21 cellular contexts compared by ENCODE assay signal in the genomic region with DNA sequence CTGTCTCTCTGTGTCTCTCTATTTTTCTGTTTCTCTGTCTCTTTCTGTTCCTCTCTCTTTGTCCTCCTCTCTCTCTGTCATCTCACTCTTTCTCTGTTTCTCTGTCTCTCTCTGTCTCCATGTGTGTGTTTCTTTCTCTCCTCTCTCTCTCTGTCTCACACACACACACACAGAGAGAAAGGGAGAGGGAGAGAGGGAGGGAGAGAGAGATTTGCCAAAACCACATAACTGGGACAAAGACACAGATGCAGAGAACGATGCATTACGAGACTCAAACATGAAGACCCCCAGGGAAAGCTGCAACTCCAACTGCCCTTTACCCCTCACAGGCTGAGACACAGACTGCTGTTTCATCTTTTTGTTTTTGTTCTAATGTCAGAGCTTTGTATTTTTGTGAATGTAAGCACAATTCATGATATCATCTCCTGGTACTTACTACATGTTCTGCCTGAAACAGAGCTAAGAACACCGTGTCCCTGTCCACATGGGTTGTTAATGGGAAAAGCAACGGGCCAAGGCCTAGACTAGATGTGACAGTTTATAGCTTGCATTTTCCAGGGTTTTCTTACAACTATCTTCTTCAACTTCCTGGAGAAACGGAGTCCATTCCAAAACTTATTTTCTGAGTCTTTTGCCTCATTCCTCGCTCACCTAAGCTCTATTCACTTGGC.
A peak's percentile ranks its signal among the peaks of the same experiment; 100 is the strongest.
DNase-seq lines count a peak whose midpoint lies in the region; ATAC-seq and TF ChIP-seq lines count a peak whose summit lies in the region.
"Had no signal": no experiment of that assay in that cellular context is flagged by ENCODE, and none has a peak within 500 bp of the region (broad histone marks: within the 10 kb centered on the region; RNA-seq: fewer than 3 reads in every experiment).

No MANE protein-coding gene starts in this region.

- no peaks in the 10 kb centered on the region for H3K36me3 Mint-ChIP-seq in nephron progenitor cell (ENCODE audit: low read depth)
- H3K36me3 Mint-ChIP-seq in naive thymus-derived CD8-positive, alpha-beta T cell, result peaks cover 0 to 5% (median 0%) of the 10 kb centered on the region in 3 donors
- H3K36me3 Mint-ChIP-seq: activated naive CD8-positive, alpha-beta T cell; CD4-positive, CD25-positive, alpha-beta regulatory T cell; naive B cell had no signal

- TF ChIP-seq CTCF in HEK293 (tag by site-specific recombination; IDR thresholded peaks at IDR 0.05), result no peak
- TF ChIP-seq CTCF in esophagus squamous epithelium (IDR thresholded peaks at IDR 0.05), result no peak
- TF ChIP-seq CTCF in nephron progenitor cell (IDR thresholded peaks at IDR 0.05), result no peak

- H3K4me1 Mint-ChIP-seq in nephron progenitor cell, result peaks cover 41% of the 10 kb centered on the region
- H3K4me1 Mint-ChIP-seq in naive thymus-derived CD8-positive, alpha-beta T cell, result peaks cover 0 to 10% (median 0%) of the 10 kb centered on the region in 4 donors

- H3K27ac Mint-ChIP-seq in nephron progenitor cell, result peak overlapping the region; percentile 9
- H3K27ac Mint-ChIP-seq in naive thymus-derived CD8-positive, alpha-beta T cell, result peak overlapping the region in 1 of 10 donors; percentile 54
- H3K27ac Mint-ChIP-seq: activated naive CD8-positive, alpha-beta T cell; activated T-cell treated with anti-CD3 and anti-CD28 coated beads, Interleukin-2, amount 50 U/mL, for 24 hours; endodermal cell had no signal

- CTCF ChIA-PET in HEK293 (lab: Yijun Ruan, JAX), result no interaction called here

- POLR2A ChIA-PET in HEK293 (lab: Yijun Ruan, JAX), result no interaction called here
- POLR2A ChIA-PET in naive thymus-derived CD8-positive, alpha-beta T cell (lab: Charles Lee), result interaction anchor here (0.6 kb wide), 1 partner anchor 359 kb away, joined by 5 read pairs; no protein-coding TSS in a partner anchor

- no peak for ATAC-seq in naive thymus-derived CD8-positive, alpha-beta T cell
- ATAC-seq: left colon had no signal

- intact Hi-C loops in esophagus squamous epithelium (cut with DNase I), result no loop called here

- H3K9me3 ChIP-seq in HEK293 (ENCODE audit: control insufficient read depth, insufficient read depth, low read depth, low read length) (no peaks in the 10 kb centered on the region), esophagus squamous epithelium (no peaks in the 10 kb centered on the region)

- WGBS in esophagus squamous epithelium, 2 donors, result 67% methylated on average over 6 of the region's 6 CpGs

- peaks cover 17% of the 10 kb centered on the region for H3K9me3 Mint-ChIP-seq in nephron progenitor cell
- H3K9me3 Mint-ChIP-seq in naive thymus-derived CD8-positive, alpha-beta T cell, result peaks cover 0 to 6% (median 2%) of the 10 kb centered on the region in 9 donors

- no peak for DNase-seq in esophagus squamous epithelium (lab: John Stamatoyannopoulos, UW)
- no peak for DNase-seq in nephron progenitor cell
- DNase-seq in superior temporal gyrus (ENCODE audit: extremely low spot score), result peak; percentile 44
- DNase-seq in NCI-H82 (lab: John Stamatoyannopoulos, UW), result no peak
- no peak for DNase-seq in naive thymus-derived CD8-positive, alpha-beta T cell
- no peak for DNase-seq in NK-92 (lab: John Stamatoyannopoulos, UW; ENCODE audit: unreplicated experiment)
- DNase-seq in NOMO-1 (lab: John Stamatoyannopoulos, UW; ENCODE audit: unreplicated experiment in 2 of 2), result no peak
- DNase-seq: activated CD4-positive, alpha-beta T cell treated with anti-CD3 and anti-CD28 coated beads, Interleukin-2, amount 50 U/mL, for 4 hours; activated T-cell treated with anti-CD3 and anti-CD28 coated beads, Interleukin-2, amount 50 U/mL, for 24 hours; CD4-positive, CD25-positive, alpha-beta regulatory T cell; central memory CD4-positive, alpha-beta T cell; endodermal cell; left colon; naive B cell; NCI-H2081; NCI-H524 treated with DMSO at 0.1 percent for 48 hours; PC-9; stimulated activated CD4-positive, alpha-beta T cell treated with anti-CD3 and anti-CD28 coated beads, Interleukin-2, amount 100 ng/mL, for 48 hours had no signal

- H3K4me3 ChIP-seq in HEK293 (ENCODE audit: low read depth, low read length), result no peak overlapping the region
- no peak overlapping the region for H3K4me3 ChIP-seq in esophagus squamous epithelium
- H3K4me3 ChIP-seq: PC-9, tibial artery had no signal

- H3K27me3 ChIP-seq in esophagus squamous epithelium, result no peaks in the 10 kb centered on the region
- H3K27me3 ChIP-seq: tibial artery had no signal

- peaks cover 3% of the 10 kb centered on the region for H3K27me3 Mint-ChIP-seq in nephron progenitor cell (ENCODE audit: low read depth, poor library complexity)
- H3K27me3 Mint-ChIP-seq in naive thymus-derived CD8-positive, alpha-beta T cell, result peaks cover 0 to 18% (median 10%) of the 10 kb centered on the region in 5 donors
- H3K27me3 Mint-ChIP-seq: activated naive CD8-positive, alpha-beta T cell had no signal

- H3K4me1 ChIP-seq in HEK293 (ENCODE audit: control insufficient read depth, insufficient read depth, low read length), result no peaks in the 10 kb centered on the region
- peaks cover 0 to 6% (median 0%) of the 10 kb centered on the region in 3 donors for H3K4me1 ChIP-seq in esophagus squamous epithelium
- H3K4me1 ChIP-seq: tibial artery had no signal

- H3K27ac ChIP-seq in HEK293 (ENCODE audit: extremely low read depth, low read depth, low read length) (no peak overlapping the region), esophagus squamous epithelium (peak overlapping the region in 3 of 4 donors; percentile 58 to 66 (median 62))
- H3K27ac ChIP-seq: PC-9 had no signal

- H3K4me3 Mint-ChIP-seq in nephron progenitor cell, result no peak overlapping the region
- H3K4me3 Mint-ChIP-seq in naive thymus-derived CD8-positive, alpha-beta T cell, result no peak overlapping the region
- H3K4me3 Mint-ChIP-seq: activated naive CD8-positive, alpha-beta T cell; activated T-cell treated with anti-CD3 and anti-CD28 coated beads, Interleukin-2, amount 50 U/mL, for 24 hours; CD4-positive, CD25-positive, alpha-beta regulatory T cell; endodermal cell; naive B cell had no signal

- H3K36me3 ChIP-seq in HEK293 (ENCODE audit: control insufficient read depth in 2 of 2, insufficient read depth in 1 of 2, low read length in 2 of 2) (no peaks in the 10 kb centered on the region), esophagus squamous epithelium (no peaks in the 10 kb centered on the region)
- H3K36me3 ChIP-seq: tibial artery had no signal

- TF ChIP-seq POLR2A in esophagus squamous epithelium (IDR thresholded peaks at IDR 0.05), result no peak

TF ChIP-seq in HEK293, 187 proteins besides CTCF, POLR2A, EP300 and RAD21:
- TF ChIP-seq FEZF1 (tag by site-specific recombination; IDR thresholded peaks at IDR 0.05) (no peak), ZNF701 (tag by site-specific recombination; IDR thresholded peaks at IDR 0.05) (no peak), ZNF350 (tag by site-specific recombination; IDR thresholded peaks at IDR 0.05) (no peak), ZNF654 (tag by site-specific recombination; IDR thresholded peaks at IDR 0.05; ENCODE audit: low read depth) (no peak), ZNF596 (tag by site-specific recombination; IDR thresholded peaks at IDR 0.05) (peak; percentile 52; the same call in 1 of the 2 replicates)
